9 cellular contexts compared by ENCODE assay signal in genomic region chr13:21625366-21625765, GRCh38. TPM values are rescaled to one million over a fixed set of nuclear protein-coding genes. Genes with fewer than 3 reads are reported as not detected.
A peak's percentile ranks its signal among the peaks of the same experiment; 100 is the strongest.
DNase-seq lines count a peak whose midpoint lies in the region; FAIRE-seq and TF ChIP-seq lines count a peak whose summit lies in the region.
"Had no signal": no experiment of that assay in that cellular context is flagged by ENCODE, and none has a peak within 500 bp of the region (broad histone marks: within the 10 kb centered on the region; RNA-seq: fewer than 3 reads in every experiment).

No MANE protein-coding gene starts in this region.

- no peaks in the 10 kb centered on the region for H4K20me1 ChIP-seq in Loucy (ENCODE audit: insufficient read depth, low read length, poor library complexity, severe bottlenecking)

- peak; percentile 96 for FAIRE-seq in islet of Langerhans (lab: Jason Lieb, UNC)

- H3K9me3 ChIP-seq in breast epithelium = no peaks in the 10 kb centered on the region
- H3K9me3 ChIP-seq in Loucy (ENCODE audit: insufficient read depth, low read depth, low read length) = no peaks in the 10 kb centered on the region
- no peaks in the 10 kb centered on the region for H3K9me3 ChIP-seq in tibial nerve

- no peaks in the 10 kb centered on the region for H3K9me3 Mint-ChIP-seq in MCF 10A (ENCODE audit: unreplicated experiment)
- H3K9me3 Mint-ChIP-seq: activated naive CD8-positive, alpha-beta T cell treated with anti-CD3 and anti-CD28 coated beads, Interleukin-2, amount 10 ng/mL, durations not matched to agents 7 days and 5 days had no signal

- no peaks in the 10 kb centered on the region for H3K36me3 Mint-ChIP-seq in MCF 10A (ENCODE audit: insufficient read depth, unreplicated experiment)
- H3K36me3 Mint-ChIP-seq: activated naive CD8-positive, alpha-beta T cell treated with anti-CD3 and anti-CD28 coated beads, Interleukin-2, amount 10 ng/mL, durations not matched to agents 7 days and 5 days had no signal

- POLR2A ChIA-PET in MCF 10A (lab: Yijun Ruan, JAX) = interaction anchor here (0.6 to 1.6 kb wide), 3 partner anchors 8 to 23 kb away, joined by 3 to 5 read pairs (median 4); partner anchors contain the start of gene MICU2

- H3K4me3 ChIP-seq in breast epithelium (no peak overlapping the region), Loucy (ENCODE audit: low read length, poor library complexity, severe bottlenecking) (peak overlapping the region; percentile 58), tibial nerve (no peak overlapping the region)

- no peak overlapping the region for H3K4me3 Mint-ChIP-seq in MCF 10A (ENCODE audit: unreplicated experiment)
- H3K4me3 Mint-ChIP-seq: activated naive CD8-positive, alpha-beta T cell treated with anti-CD3 and anti-CD28 coated beads, Interleukin-2, amount 10 ng/mL, durations not matched to agents 7 days and 5 days had no signal

- CTCF ChIA-PET in MCF 10A (lab: Yijun Ruan, JAX) = interaction anchor here (0.6 to 2.6 kb wide), 24 partner anchors 10 to 1415 kb away, joined by 3 to 30 read pairs (median 3); no protein-coding TSS in a partner anchor

- 51 to 54% methylated on average over 8 of the region's 8 CpGs for WGBS in tibial nerve, 2 donors

- TF ChIP-seq EP300 in tibial nerve (IDR thresholded peaks at IDR 0.05) = no peak

- DNase-seq in MCF 10A (ENCODE audit: unreplicated experiment) (peak; percentile 65), breast epithelium (ENCODE audit: low spot score in 2 of 2) (no peak), SW480 (ENCODE audit: low spot score) (peak; percentile 83), tibial nerve (ENCODE audit: low spot score in 2 of 2) (no peak), dedifferentiated amniotic fluid mesenchymal stem cell (ENCODE audit: extremely low spot score) (no peak)
- no peak for DNase-seq in activated CD4-positive, alpha-beta T cell treated with anti-CD3 and anti-CD28 coated beads for 1 hour
- DNase-seq: activated naive CD8-positive, alpha-beta T cell treated with anti-CD3 and anti-CD28 coated beads, Interleukin-2, amount 10 ng/mL, durations not matched to agents 7 days and 5 days had no signal

- H3K9me2 ChIP-seq in Loucy (replicated peaks; ENCODE audit: low read depth, low read length) = no peaks in the 10 kb centered on the region

- H3K4me1 Mint-ChIP-seq in MCF 10A (ENCODE audit: insufficient read depth, unreplicated experiment) = peaks cover 7% of the 10 kb centered on the region
- H3K4me1 Mint-ChIP-seq: activated naive CD8-positive, alpha-beta T cell treated with anti-CD3 and anti-CD28 coated beads, Interleukin-2, amount 10 ng/mL, durations not matched to agents 7 days and 5 days had no signal

- H3K36me3 ChIP-seq in breast epithelium (no peaks in the 10 kb centered on the region), Loucy (ENCODE audit: insufficient read depth, low read length) (no peaks in the 10 kb centered on the region), tibial nerve (no peaks in the 10 kb centered on the region)

- no peak overlapping the region for H3K9ac ChIP-seq in Loucy (ENCODE audit: low read depth, low read length, poor library complexity, severe bottlenecking)

- no peaks in the 10 kb centered on the region for H3K27me3 Mint-ChIP-seq in MCF 10A (ENCODE audit: insufficient read depth, unreplicated experiment)

- peak overlapping the region; percentile 77 for H2AFZ ChIP-seq in Loucy (ENCODE audit: low read length)

- H3K4me1 ChIP-seq in breast epithelium = no peaks in the 10 kb centered on the region
- no peaks in the 10 kb centered on the region for H3K4me1 ChIP-seq in Loucy (ENCODE audit: insufficient read depth, low read length, poor library complexity, severe bottlenecking)
- H3K4me1 ChIP-seq in tibial nerve = no peaks in the 10 kb centered on the region

- intact Hi-C loops in MCF 10A (cut with micrococcal nuclease) (loop anchor here (1.0 to 5.0 kb wide), 3 partner anchors 562 to 1132 kb away; no protein-coding TSS in a partner anchor), breast epithelium (cut with DNase I; ENCODE audit: low total_unique reads) (no loop called here)

- TF ChIP-seq POLR2A in breast epithelium (IDR thresholded peaks at IDR 0.05) = no peak
- TF ChIP-seq POLR2A in tibial nerve (IDR thresholded peaks at IDR 0.05) = no peak

- no peaks in the 10 kb centered on the region for H3K79me2 ChIP-seq in Loucy (ENCODE audit: insufficient read depth, low read length)

- no peak for TF ChIP-seq CTCF in MCF 10A (IDR thresholded peaks at IDR 0.05; ENCODE audit: unreplicated experiment)
- peak in 1 of 3 donors; percentile 11 for TF ChIP-seq CTCF in breast epithelium (IDR thresholded peaks at IDR 0.05)
- TF ChIP-seq CTCF in Loucy (conservative IDR thresholded peaks at IDR 0.05; ENCODE audit: low read length) = peak; percentile 81
- TF ChIP-seq CTCF in tibial nerve (IDR thresholded peaks at IDR 0.05) = no peak

- no TSS peak for BruUV-seq in MCF 10A (replicated peaks; lab: Mats Ljungman, UMichigan)

- H3K27ac ChIP-seq in breast epithelium = no peak overlapping the region
- no peak overlapping the region for H3K27ac ChIP-seq in tibial nerve

- H3K4me2 ChIP-seq in Loucy (ENCODE audit: low read depth, low read length, poor library complexity, severe bottlenecking) = peak overlapping the region; percentile 54

- H3K27ac Mint-ChIP-seq in MCF 10A (ENCODE audit: low read depth, unreplicated experiment) = no peak overlapping the region
- H3K27ac Mint-ChIP-seq: activated naive CD8-positive, alpha-beta T cell treated with anti-CD3 and anti-CD28 coated beads, Interleukin-2, amount 10 ng/mL, durations not matched to agents 7 days and 5 days had no signal

- no peaks in the 10 kb centered on the region for H3F3A ChIP-seq in Loucy (ENCODE audit: low read depth)

- H3K27me3 ChIP-seq in breast epithelium (no peaks in the 10 kb centered on the region), Loucy (ENCODE audit: insufficient read depth, low read length, poor library complexity, severe bottlenecking) (no peaks in the 10 kb centered on the region), tibial nerve (no peaks in the 10 kb centered on the region)

RNA-seq across cellular contexts. Expression of gene MICU2, which starts 21.4 kb away (rescaled TPM):
- total RNA-seq in MCF 10A (2022) (18.7 and 21.8 TPM in 2 replicates), breast epithelium (10 to 100 TPM; 54.1 to 90.9 (median 73.7) TPM), tibial nerve (10 to 100 TPM; 57.3 to 85.2 (median 71.1) TPM)

RNA-seq across cellular contexts. Expression of gene FGF9, which starts 45.5 kb away (rescaled TPM):
- total RNA-seq in MCF 10A (2022) = 0.35 TPM in 1 of 2 replicates, not detected in the other
- 1 to 10 TPM in 1 of 3 donors, under 1 TPM in 1, not detected in 1; 0.32 to 1.2 TPM for total RNA-seq in breast epithelium
- total RNA-seq in tibial nerve = 1 to 10 TPM in 2 of 4 donors, under 1 TPM in 1, not detected in 1; 0.22 to 1.2 (median 1.0) TPM

Comparison
In these comparisons a context has a peak if more than half of its experiments do, and no peak if none do; other contexts are left out.
1. DNase-seq: peak in MCF 10A (single experiment) and SW480 (single experiment); none in breast epithelium (0 of 2), tibial nerve (0 of 2), activated CD4-positive, alpha-beta T cell treated with anti-CD3 and anti-CD28 coated beads for 1 hour (single experiment) and dedifferentiated amniotic fluid mesenchymal stem cell (single experiment).